ENCODE assay signal across 1 cellular context in the genomic region with DNA sequence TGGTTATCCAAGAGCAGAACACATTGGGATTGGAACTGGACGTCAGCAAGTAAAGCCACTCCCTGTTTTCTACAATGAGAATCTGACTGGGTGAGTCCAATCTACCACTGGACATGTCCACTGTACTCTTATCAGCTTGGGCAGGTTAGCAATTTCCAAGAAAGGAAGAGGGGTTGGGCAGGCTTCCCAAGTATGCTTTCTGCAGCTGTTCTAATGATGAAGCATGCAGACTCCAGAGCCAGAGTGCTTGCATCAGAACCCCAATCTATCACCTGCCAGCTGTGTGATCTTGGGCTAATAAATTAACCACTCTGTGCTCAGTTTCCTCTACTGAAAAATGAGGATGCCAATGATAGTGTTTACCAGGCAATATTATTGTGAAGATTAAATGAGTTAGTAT.
TF ChIP-seq lines count a peak whose summit lies in the region.

No MANE protein-coding gene starts in this region.

TF ChIP-seq in K562, 482 proteins besides CTCF, POLR2A, EP300 and RAD21 (continued from another document and continues in another):
- TF ChIP-seq ADNP (tag; IDR thresholded peaks at IDR 0.05): no peak
- TF ChIP-seq ZNF134 (CRISPR knock-in tag; conservative IDR thresholded peaks at IDR 0.05): no peak
- TF ChIP-seq, protein P1, sequence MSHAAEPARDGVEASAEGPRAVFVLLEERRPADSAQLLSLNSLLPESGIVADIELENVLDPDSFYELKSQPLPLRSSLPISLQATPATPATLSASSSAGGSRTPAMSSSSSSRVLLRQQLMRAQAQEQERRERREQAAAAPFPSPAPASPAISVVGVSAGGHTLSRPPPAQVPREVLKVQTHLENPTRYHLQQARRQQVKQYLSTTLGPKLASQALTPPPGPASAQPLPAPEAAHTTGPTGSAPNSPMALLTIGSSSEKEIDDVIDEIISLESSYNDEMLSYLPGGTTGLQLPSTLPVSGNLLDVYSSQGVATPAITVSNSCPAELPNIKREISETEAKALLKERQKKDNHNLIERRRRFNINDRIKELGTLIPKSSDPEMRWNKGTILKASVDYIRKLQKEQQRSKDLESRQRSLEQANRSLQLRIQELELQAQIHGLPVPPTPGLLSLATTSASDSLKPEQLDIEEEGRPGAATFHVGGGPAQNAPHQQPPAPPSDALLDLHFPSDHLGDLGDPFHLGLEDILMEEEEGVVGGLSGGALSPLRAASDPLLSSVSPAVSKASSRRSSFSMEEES (CRISPR knock-in tag; IDR thresholded peaks at IDR 0.05): no peak
- peak; percentile 82 for TF ChIP-seq SMAD4 (CRISPR knock-in tag; conservative IDR thresholded peaks at IDR 0.05)
- TF ChIP-seq ZNF217 (CRISPR knock-in tag; IDR thresholded peaks at IDR 0.05): no peak
- TF ChIP-seq POLR3G (IDR thresholded peaks at IDR 0.05; ENCODE audit: extremely low read depth, insufficient read length, insufficient replicate concordance): no peak
- TF ChIP-seq, protein P2, sequence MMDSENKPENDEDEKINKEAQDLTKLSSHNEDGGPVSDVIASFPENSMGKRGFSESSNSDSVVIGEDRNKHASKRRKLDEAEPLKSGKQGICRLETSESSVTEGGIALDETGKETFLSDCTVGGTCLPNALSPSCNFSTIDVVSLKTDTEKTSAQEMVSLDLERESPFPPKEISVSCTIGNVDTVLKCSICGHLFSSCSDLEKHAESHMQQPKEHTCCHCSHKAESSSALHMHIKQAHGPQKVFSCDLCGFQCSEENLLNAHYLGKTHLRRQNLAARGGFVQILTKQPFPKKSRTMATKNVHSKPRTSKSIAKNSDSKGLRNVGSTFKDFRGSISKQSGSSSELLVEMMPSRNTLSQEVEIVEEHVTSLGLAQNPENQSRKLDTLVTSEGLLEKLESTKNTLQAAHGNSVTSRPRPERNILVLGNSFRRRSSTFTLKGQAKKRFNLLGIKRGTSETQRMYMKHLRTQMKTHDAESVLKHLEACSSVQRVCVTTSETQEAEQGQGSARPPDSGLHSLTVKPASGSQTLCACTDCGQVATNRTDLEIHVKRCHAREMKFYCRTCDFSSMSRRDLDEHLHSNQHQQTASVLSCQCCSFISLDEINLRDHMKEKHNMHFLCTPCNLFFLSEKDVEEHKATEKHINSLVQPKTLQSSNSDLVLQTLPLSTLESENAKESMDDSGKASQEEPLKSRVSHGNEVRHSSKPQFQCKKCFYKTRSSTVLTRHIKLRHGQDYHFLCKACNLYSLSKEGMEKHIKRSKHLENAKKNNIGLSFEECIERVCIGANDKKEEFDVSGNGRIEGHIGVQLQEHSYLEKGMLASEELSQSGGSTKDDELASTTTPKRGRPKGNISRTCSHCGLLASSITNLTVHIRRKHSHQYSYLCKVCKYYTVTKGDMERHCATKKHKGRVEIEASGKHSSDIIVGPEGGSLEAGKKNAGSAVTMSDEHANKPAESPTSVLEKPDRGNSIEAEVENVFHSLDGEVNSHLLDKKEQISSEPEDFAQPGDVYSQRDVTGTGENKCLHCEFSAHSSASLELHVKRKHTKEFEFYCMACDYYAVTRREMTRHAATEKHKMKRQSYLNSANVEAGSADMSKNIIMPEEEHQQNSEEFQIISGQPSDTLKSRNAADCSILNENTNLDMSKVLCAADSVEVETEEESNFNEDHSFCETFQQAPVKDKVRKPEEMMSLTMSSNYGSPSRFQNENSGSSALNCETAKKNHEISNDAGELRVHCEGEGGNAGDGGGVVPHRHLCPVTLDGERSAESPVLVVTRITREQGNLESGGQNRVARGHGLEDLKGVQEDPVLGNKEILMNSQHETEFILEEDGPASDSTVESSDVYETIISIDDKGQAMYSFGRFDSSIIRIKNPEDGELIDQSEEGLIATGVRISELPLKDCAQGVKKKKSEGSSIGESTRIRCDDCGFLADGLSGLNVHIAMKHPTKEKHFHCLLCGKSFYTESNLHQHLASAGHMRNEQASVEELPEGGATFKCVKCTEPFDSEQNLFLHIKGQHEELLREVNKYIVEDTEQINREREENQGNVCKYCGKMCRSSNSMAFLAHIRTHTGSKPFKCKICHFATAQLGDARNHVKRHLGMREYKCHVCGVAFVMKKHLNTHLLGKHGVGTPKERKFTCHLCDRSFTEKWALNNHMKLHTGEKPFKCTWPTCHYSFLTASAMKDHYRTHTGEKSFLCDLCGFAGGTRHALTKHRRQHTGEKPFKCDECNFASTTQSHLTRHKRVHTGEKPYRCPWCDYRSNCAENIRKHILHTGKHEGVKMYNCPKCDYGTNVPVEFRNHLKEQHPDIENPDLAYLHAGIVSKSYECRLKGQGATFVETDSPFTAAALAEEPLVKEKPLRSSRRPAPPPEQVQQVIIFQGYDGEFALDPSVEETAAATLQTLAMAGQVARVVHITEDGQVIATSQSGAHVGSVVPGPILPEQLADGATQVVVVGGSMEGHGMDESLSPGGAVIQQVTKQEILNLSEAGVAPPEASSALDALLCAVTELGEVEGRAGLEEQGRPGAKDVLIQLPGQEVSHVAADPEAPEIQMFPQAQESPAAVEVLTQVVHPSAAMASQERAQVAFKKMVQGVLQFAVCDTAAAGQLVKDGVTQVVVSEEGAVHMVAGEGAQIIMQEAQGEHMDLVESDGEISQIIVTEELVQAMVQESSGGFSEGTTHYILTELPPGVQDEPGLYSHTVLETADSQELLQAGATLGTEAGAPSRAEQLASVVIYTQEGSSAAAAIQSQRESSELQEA (IDR thresholded peaks at IDR 0.05; ENCODE audit: low read depth): no peak
- TF ChIP-seq ZNF561 (CRISPR knock-in tag; conservative IDR thresholded peaks at IDR 0.05): no peak
- no peak for TF ChIP-seq POLR2AphosphoS2 (IDR thresholded peaks at IDR 0.05; ENCODE audit: low read length)
- TF ChIP-seq TEAD4 (IDR thresholded peaks at IDR 0.05; ENCODE audit: low read length): peak; percentile 91
- TF ChIP-seq TEAD4 (CRISPR knock-in tag; IDR thresholded peaks at IDR 0.05; ENCODE audit: borderline replicate concordance): no peak
- TF ChIP-seq, protein P3, sequence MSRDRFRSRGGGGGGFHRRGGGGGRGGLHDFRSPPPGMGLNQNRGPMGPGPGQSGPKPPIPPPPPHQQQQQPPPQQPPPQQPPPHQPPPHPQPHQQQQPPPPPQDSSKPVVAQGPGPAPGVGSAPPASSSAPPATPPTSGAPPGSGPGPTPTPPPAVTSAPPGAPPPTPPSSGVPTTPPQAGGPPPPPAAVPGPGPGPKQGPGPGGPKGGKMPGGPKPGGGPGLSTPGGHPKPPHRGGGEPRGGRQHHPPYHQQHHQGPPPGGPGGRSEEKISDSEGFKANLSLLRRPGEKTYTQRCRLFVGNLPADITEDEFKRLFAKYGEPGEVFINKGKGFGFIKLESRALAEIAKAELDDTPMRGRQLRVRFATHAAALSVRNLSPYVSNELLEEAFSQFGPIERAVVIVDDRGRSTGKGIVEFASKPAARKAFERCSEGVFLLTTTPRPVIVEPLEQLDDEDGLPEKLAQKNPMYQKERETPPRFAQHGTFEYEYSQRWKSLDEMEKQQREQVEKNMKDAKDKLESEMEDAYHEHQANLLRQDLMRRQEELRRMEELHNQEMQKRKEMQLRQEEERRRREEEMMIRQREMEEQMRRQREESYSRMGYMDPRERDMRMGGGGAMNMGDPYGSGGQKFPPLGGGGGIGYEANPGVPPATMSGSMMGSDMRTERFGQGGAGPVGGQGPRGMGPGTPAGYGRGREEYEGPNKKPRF (IDR thresholded peaks at IDR 0.05; ENCODE audit: low read depth, low read length): no peak
- TF ChIP-seq, protein P4, sequence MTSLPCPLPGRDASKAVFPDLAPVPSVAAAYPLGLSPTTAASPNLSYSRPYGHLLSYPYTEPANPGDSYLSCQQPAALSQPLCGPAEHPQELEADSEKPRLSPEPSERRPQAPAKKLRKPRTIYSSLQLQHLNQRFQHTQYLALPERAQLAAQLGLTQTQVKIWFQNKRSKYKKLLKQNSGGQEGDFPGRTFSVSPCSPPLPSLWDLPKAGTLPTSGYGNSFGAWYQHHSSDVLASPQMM (CRISPR knock-in tag; IDR thresholded peaks at IDR 0.05): no peak
- TF ChIP-seq EHMT2 (IDR thresholded peaks at IDR 0.05): no peak
- TF ChIP-seq ATF7 (IDR thresholded peaks at IDR 0.05): peak; percentile 58; the same call in 1 of the 2 replicates
- no peak for TF ChIP-seq CBFB (CRISPR knock-in tag; IDR thresholded peaks at IDR 0.05)
- no peak for TF ChIP-seq JUN (IDR thresholded peaks at IDR 0.05; ENCODE audit: borderline replicate concordance, low read depth, low read length)
- no peak for TF ChIP-seq JUN (CRISPR knock-in tag; IDR thresholded peaks at IDR 0.05; ENCODE audit: borderline replicate concordance)
- TF ChIP-seq, protein P5, sequence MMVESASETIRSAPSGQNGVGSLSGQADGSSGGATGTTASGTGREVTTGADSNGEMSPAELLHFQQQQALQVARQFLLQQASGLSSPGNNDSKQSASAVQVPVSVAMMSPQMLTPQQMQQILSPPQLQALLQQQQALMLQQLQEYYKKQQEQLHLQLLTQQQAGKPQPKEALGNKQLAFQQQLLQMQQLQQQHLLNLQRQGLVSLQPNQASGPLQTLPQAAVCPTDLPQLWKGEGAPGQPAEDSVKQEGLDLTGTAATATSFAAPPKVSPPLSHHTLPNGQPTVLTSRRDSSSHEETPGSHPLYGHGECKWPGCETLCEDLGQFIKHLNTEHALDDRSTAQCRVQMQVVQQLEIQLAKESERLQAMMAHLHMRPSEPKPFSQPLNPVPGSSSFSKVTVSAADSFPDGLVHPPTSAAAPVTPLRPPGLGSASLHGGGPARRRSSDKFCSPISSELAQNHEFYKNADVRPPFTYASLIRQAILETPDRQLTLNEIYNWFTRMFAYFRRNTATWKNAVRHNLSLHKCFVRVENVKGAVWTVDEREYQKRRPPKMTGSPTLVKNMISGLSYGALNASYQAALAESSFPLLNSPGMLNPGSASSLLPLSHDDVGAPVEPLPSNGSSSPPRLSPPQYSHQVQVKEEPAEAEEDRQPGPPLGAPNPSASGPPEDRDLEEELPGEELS (CRISPR knock-in tag; IDR thresholded peaks at IDR 0.05; ENCODE audit: borderline replicate concordance): no peak
- TF ChIP-seq, protein P6, sequence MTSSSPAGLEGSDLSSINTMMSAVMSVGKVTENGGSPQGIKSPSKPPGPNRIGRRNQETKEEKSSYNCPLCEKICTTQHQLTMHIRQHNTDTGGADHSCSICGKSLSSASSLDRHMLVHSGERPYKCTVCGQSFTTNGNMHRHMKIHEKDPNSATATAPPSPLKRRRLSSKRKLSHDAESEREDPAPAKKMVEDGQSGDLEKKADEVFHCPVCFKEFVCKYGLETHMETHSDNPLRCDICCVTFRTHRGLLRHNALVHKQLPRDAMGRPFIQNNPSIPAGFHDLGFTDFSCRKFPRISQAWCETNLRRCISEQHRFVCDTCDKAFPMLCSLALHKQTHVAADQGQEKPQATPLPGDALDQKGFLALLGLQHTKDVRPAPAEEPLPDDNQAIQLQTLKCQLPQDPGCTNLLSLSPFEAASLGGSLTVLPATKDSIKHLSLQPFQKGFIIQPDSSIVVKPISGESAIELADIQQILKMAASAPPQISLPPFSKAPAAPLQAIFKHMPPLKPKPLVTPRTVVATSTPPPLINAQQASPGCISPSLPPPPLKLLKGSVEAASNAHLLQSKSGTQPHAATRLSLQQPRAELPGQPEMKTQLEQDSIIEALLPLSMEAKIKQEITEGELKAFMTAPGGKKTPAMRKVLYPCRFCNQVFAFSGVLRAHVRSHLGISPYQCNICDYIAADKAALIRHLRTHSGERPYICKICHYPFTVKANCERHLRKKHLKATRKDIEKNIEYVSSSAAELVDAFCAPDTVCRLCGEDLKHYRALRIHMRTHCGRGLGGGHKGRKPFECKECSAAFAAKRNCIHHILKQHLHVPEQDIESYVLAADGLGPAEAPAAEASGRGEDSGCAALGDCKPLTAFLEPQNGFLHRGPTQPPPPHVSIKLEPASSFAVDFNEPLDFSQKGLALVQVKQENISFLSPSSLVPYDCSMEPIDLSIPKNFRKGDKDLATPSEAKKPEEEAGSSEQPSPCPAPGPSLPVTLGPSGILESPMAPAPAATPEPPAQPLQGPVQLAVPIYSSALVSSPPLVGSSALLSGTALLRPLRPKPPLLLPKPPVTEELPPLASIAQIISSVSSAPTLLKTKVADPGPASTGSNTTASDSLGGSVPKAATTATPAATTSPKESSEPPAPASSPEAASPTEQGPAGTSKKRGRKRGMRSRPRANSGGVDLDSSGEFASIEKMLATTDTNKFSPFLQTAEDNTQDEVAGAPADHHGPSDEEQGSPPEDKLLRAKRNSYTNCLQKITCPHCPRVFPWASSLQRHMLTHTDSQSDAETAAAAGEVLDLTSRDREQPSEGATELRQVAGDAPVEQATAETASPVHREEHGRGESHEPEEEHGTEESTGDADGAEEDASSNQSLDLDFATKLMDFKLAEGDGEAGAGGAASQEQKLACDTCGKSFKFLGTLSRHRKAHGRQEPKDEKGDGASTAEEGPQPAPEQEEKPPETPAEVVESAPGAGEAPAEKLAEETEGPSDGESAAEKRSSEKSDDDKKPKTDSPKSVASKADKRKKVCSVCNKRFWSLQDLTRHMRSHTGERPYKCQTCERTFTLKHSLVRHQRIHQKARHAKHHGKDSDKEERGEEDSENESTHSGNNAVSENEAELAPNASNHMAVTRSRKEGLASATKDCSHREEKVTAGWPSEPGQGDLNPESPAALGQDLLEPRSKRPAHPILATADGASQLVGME (CRISPR knock-in tag; IDR thresholded peaks at IDR 0.05): no peak
- no peak for TF ChIP-seq FIP1L1 (IDR thresholded peaks at IDR 0.05; ENCODE audit: low read depth, low read length, poor library complexity, severe bottlenecking)
- TF ChIP-seq ARID2 (IDR thresholded peaks at IDR 0.05): no peak
- TF ChIP-seq, protein P7, sequence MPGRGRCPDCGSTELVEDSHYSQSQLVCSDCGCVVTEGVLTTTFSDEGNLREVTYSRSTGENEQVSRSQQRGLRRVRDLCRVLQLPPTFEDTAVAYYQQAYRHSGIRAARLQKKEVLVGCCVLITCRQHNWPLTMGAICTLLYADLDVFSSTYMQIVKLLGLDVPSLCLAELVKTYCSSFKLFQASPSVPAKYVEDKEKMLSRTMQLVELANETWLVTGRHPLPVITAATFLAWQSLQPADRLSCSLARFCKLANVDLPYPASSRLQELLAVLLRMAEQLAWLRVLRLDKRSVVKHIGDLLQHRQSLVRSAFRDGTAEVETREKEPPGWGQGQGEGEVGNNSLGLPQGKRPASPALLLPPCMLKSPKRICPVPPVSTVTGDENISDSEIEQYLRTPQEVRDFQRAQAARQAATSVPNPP (IDR thresholded peaks at IDR 0.05; ENCODE audit: borderline replicate concordance, insufficient read depth, insufficient read length): no peak
- no peak for TF ChIP-seq ZNF57 (CRISPR knock-in tag; IDR thresholded peaks at IDR 0.05)
- no peak; the same call in 1 of the 2 replicates for TF ChIP-seq SMARCE1 (IDR thresholded peaks at IDR 0.05)
- TF ChIP-seq, protein P8, sequence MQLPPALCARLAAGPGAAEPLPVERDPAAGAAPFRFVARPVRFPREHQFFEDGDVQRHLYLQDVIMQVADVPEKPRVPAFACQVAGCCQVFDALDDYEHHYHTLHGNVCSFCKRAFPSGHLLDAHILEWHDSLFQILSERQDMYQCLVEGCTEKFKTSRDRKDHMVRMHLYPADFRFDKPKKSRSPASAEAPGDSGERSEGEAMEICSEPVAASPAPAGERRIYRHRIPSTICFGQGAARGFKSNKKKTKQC (CRISPR knock-in tag; IDR thresholded peaks at IDR 0.05): no peak
- TF ChIP-seq RBM39 (optimal IDR thresholded peaks at IDR 0.05; ENCODE audit: low read depth, low read length): no peak
- TF ChIP-seq, protein P9, sequence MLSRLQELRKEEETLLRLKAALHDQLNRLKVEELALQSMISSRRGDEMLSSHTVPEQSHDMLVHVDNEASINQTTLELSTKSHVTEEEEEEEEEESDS (CRISPR knock-in tag; IDR thresholded peaks at IDR 0.05): no peak
